ENCODE assay signal across 14 cellular contexts in the genomic region with DNA sequence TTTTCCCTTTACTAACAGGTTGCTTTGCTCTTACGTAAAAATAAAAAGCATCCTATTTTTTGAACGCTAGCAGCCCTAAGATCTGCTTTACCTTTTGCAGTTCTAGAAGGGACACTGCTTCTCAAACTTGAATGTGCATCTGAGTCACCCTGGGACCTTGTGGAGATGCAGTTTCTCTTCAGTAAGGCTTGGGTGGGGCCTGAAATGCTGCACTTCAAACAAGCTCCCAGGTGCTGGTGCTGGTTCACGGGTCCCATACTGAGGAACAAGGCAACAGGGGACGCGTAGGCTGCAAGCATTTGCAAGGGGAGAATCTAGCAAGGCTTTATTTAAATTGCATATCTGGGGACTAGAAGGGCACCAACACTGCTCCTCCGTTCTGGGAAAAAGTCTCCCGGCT. TPM values are rescaled to one million over a fixed set of nuclear protein-coding genes. Genes with fewer than 3 reads are reported as not detected.
DNase-seq lines count a peak whose midpoint lies in the region; ATAC-seq and TF ChIP-seq lines count a peak whose summit lies in the region.
"Had no signal": no experiment of that assay in that cellular context is flagged by ENCODE, and none has a peak within 500 bp of the region (broad histone marks: within the 10 kb centered on the region; RNA-seq: fewer than 3 reads in every experiment).

No MANE protein-coding gene starts in this region.

- H3K36me3 ChIP-seq in GM23338 (ENCODE audit: insufficient read depth) = no peaks in the 10 kb centered on the region
- H3K36me3 ChIP-seq: prostate gland had no signal

- peaks cover 60% of the 10 kb centered on the region for H3K4me1 ChIP-seq in GM23338 (ENCODE audit: insufficient read depth)
- H3K4me1 ChIP-seq: prostate gland had no signal

- H4K20me1 ChIP-seq in GM23338 (replicated peaks; ENCODE audit: insufficient read depth) = no peaks in the 10 kb centered on the region; the same call in 1 of the 2 replicates

- 0 out of 2 replicates have a peak, but pooled peaks cover 4% of the 10 kb centered on the region for H3F3A ChIP-seq in GM23338 (replicated peaks; ENCODE audit: low read depth)

- H3K4me3 ChIP-seq in GM23338 = no peak overlapping the region
- H3K4me3 ChIP-seq: prostate gland had no signal

- peaks cover 3% of the 10 kb centered on the region; the same call in 2 of the 3 replicates for H3K36me3 Mint-ChIP-seq in GM23338 (ENCODE audit: low read depth)
- peaks cover 37% of the 10 kb centered on the region for H3K36me3 Mint-ChIP-seq in T-helper 1 cell treated with Interleukin-12 subunit alpha and Interleukin-12 subunit beta and Interleukin-4 antibody, amounts not matched to agents 30 μg/mL and 1 μg/mL, for 36 hours (ENCODE audit: low read depth)
- H3K36me3 Mint-ChIP-seq: T-cell had no signal

- peak overlapping the region; percentile 61 for H3K4me2 ChIP-seq in GM23338

- H3K9me3 Mint-ChIP-seq in GM23338 = no peaks in the 10 kb centered on the region
- H3K9me3 Mint-ChIP-seq in T-helper 1 cell treated with Interleukin-12 subunit alpha and Interleukin-12 subunit beta and Interleukin-4 antibody, amounts not matched to agents 30 μg/mL and 1 μg/mL, for 36 hours = peaks cover 3% of the 10 kb centered on the region
- H3K9me3 Mint-ChIP-seq: T-cell had no signal

- no peak overlapping the region; the same call in 2 of the 3 replicates for H3K4me3 Mint-ChIP-seq in GM23338
- peak overlapping the region; percentile 41 for H3K4me3 Mint-ChIP-seq in T-helper 1 cell treated with Interleukin-12 subunit alpha and Interleukin-12 subunit beta and Interleukin-4 antibody, amounts not matched to agents 30 μg/mL and 1 μg/mL, for 36 hours

- peaks cover 68% of the 10 kb centered on the region for H3K4me1 Mint-ChIP-seq in GM23338
- peaks cover 73% of the 10 kb centered on the region for H3K4me1 Mint-ChIP-seq in T-helper 1 cell treated with Interleukin-12 subunit alpha and Interleukin-12 subunit beta and Interleukin-4 antibody, amounts not matched to agents 30 μg/mL and 1 μg/mL, for 36 hours (ENCODE audit: low read depth)

- H3K27ac ChIP-seq in GM23338 (ENCODE audit: low read depth) (peak overlapping the region; percentile 46; the same call in 1 of the 2 replicates), caudate nucleus (ENCODE audit: low read depth, low read length) (no peak overlapping the region)
- H3K27ac ChIP-seq: prostate gland had no signal

- no peak for TF ChIP-seq CTCF in GM23338 (conservative IDR thresholded peaks at IDR 0.05; ENCODE audit: low read depth in 2 of 2)

- DNase-seq in A172 (ENCODE audit: low spot score) (peak; percentile 87), GM23338 (ENCODE audit: low spot score) (peak; percentile 59), glomerular visceral epithelial cell (ENCODE audit: extremely low spot score) (peak; percentile 75), caudate nucleus (lab: John Stamatoyannopoulos, UW) (no peak), SIG-M5 (lab: John Stamatoyannopoulos, UW) (no peak), cerebellum (ENCODE audit: low spot score) (no peak)
- DNase-seq: activated CD4-positive, alpha-beta T cell treated with anti-CD3 and anti-CD28 coated beads, Interleukin-2, amount 50 U/mL, for 1 hour; activated naive CD4-positive, alpha-beta T cell; cerebellar nuclear complex; Kasumi-1; T-cell had no signal

- no peak overlapping the region for H2AFZ ChIP-seq in GM23338

- H3K27ac Mint-ChIP-seq in GM23338 = peak overlapping the region; percentile 25; the same call in 1 of the 2 replicates
- peak overlapping the region; percentile 87 for H3K27ac Mint-ChIP-seq in T-helper 1 cell treated with Interleukin-12 subunit alpha and Interleukin-12 subunit beta and Interleukin-4 antibody, amounts not matched to agents 30 μg/mL and 1 μg/mL, for 36 hours

- H3K79me2 ChIP-seq in GM23338 (replicated peaks; ENCODE audit: insufficient read depth) = no peaks in the 10 kb centered on the region; the same call in none of the 2 replicates

- no peaks in the 10 kb centered on the region for H3K9me2 ChIP-seq in GM23338 (ENCODE audit: insufficient read depth)

- no peaks in the 10 kb centered on the region for H3K27me3 Mint-ChIP-seq in GM23338 (ENCODE audit: insufficient read depth, low read depth, poor library complexity)
- peaks cover 6% of the 10 kb centered on the region for H3K27me3 Mint-ChIP-seq in T-helper 1 cell treated with Interleukin-12 subunit alpha and Interleukin-12 subunit beta and Interleukin-4 antibody, amounts not matched to agents 30 μg/mL and 1 μg/mL, for 36 hours (ENCODE audit: low read depth)
- H3K27me3 Mint-ChIP-seq: T-cell had no signal

- ATAC-seq in GM23338 = peak; percentile 71
- ATAC-seq in HG03108 (IDR thresholded peaks at IDR 0.05; ENCODE audit: unreplicated experiment) = no peak

- H3K27me3 ChIP-seq in GM23338 (ENCODE audit: insufficient read depth) = no peaks in the 10 kb centered on the region

TF ChIP-seq in GM23338, 12 proteins besides CTCF, POLR2A, EP300 and RAD21 (continues in another document):
- no peak for TF ChIP-seq ZNF331 (CRISPR knock-in tag; IDR thresholded peaks at IDR 0.05; ENCODE audit: low read depth)
- TF ChIP-seq CREB1 (CRISPR knock-in tag; IDR thresholded peaks at IDR 0.05; ENCODE audit: low read depth) = no peak
- no peak for TF ChIP-seq EZH2phosphoT487 (IDR thresholded peaks at IDR 0.05; ENCODE audit: unreplicated experiment)
- no peak for TF ChIP-seq ZNF114 (CRISPR knock-in tag; IDR thresholded peaks at IDR 0.05)
- TF ChIP-seq NANOG (IDR thresholded peaks at IDR 0.05; ENCODE audit: borderline replicate concordance) = no peak
- TF ChIP-seq, protein P1, sequence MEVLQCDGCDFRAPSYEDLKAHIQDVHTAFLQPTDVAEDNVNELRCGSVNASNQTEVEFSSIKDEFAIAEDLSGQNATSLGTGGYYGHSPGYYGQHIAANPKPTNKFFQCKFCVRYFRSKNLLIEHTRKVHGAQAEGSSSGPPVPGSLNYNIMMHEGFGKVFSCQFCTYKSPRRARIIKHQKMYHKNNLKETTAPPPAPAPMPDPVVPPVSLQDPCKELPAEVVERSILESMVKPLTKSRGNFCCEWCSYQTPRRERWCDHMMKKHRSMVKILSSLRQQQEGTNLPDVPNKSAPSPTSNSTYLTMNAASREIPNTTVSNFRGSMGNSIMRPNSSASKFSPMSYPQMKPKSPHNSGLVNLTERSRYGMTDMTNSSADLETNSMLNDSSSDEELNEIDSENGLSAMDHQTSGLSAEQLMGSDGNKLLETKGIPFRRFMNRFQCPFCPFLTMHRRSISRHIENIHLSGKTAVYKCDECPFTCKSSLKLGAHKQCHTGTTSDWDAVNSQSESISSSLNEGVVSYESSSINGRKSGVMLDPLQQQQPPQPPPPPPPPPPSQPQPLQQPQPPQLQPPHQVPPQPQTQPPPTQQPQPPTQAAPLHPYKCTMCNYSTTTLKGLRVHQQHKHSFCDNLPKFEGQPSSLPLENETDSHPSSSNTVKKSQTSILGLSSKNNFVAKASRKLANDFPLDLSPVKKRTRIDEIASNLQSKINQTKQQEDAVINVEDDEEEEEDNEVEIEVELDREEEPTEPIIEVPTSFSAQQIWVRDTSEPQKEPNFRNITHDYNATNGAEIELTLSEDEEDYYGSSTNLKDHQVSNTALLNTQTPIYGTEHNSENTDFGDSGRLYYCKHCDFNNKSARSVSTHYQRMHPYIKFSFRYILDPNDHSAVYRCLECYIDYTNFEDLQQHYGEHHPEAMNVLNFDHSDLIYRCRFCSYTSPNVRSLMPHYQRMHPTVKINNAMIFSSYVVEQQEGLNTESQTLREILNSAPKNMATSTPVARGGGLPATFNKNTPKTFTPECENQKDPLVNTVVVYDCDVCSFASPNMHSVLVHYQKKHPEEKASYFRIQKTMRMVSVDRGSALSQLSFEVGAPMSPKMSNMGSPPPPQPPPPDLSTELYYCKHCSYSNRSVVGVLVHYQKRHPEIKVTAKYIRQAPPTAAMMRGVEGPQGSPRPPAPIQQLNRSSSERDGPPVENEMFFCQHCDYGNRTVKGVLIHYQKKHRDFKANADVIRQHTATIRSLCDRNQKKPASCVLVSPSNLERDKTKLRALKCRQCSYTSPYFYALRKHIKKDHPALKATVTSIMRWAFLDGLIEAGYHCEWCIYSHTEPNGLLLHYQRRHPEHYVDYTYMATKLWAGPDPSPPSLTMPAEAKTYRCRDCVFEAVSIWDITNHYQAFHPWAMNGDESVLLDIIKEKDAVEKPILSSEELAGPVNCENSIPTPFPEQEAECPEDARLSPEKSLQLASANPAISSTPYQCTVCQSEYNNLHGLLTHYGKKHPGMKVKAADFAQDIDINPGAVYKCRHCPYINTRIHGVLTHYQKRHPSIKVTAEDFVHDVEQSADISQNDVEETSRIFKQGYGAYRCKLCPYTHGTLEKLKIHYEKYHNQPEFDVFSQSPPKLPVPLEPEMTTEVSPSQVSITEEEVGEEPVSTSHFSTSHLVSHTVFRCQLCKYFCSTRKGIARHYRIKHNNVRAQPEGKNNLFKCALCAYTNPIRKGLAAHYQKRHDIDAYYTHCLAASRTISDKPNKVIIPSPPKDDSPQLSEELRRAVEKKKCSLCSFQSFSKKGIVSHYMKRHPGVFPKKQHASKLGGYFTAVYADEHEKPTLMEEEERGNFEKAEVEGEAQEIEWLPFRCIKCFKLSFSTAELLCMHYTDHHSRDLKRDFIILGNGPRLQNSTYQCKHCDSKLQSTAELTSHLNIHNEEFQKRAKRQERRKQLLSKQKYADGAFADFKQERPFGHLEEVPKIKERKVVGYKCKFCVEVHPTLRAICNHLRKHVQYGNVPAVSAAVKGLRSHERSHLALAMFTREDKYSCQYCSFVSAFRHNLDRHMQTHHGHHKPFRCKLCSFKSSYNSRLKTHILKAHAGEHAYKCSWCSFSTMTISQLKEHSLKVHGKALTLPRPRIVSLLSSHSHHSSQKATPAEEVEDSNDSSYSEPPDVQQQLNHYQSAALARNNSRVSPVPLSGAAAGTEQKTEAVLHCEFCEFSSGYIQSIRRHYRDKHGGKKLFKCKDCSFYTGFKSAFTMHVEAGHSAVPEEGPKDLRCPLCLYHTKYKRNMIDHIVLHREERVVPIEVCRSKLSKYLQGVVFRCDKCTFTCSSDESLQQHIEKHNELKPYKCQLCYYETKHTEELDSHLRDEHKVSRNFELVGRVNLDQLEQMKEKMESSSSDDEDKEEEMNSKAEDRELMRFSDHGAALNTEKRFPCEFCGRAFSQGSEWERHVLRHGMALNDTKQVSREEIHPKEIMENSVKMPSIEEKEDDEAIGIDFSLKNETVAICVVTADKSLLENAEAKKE (CRISPR knock-in tag; IDR thresholded peaks at IDR 0.05) = no peak

RNA-seq across cellular contexts. Expression of gene MB21D2, which starts 30.0 kb away (rescaled TPM):
- 85.0 and 99.1 TPM in 2 replicates for total RNA-seq in A172 (2014; rRNA removed; shearing (Covaris generic))
- 34.1 and 35.9 TPM in 2 replicates for total RNA-seq in GM23338 (2014; rRNA removed; shearing (Covaris generic))
- 8.1 and 8.6 TPM in 2 replicates for polyA plus RNA-seq in GM23338 (2016; fragmentation: Nextera tagmentation; extraction: Ambion mirVana)
- 41.1 TPM for total RNA-seq in cerebellum

Comparison
In these comparisons a context has a peak if more than half of its experiments do, and no peak if none do; other contexts are left out.
1. DNase-seq: peak in A172 (single experiment), GM23338 (single experiment) and glomerular visceral epithelial cell (single experiment); none in caudate nucleus (0 of 61), SIG-M5 (single experiment) and cerebellum (single experiment).